Comparison of ENCODE assay signal across 18 cellular contexts in the genomic region with DNA sequence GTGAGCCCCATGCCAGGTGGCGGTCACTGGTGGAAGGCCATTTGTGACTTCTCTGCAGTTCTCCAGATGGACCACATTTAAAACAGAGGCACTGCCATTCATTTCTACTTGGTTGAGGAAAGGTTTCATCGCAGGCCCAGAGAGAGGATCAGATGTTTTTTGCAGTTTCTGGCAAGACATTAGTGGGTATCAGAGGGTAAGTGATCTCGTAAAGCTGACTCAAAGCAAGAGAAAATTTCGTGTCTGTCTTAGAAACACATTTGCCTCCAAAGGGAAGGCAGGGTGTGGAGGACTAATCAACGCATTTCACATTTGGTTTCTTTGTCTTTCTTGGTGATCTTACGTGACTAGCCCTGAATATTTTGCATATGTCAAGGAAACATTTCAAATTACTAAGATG.
DNase-seq lines count a peak whose midpoint lies in the region; ATAC-seq and TF ChIP-seq lines count a peak whose summit lies in the region.
"Had no signal": no experiment of that assay in that cellular context is flagged by ENCODE, and none has a peak within 500 bp of the region (broad histone marks: within the 10 kb centered on the region; RNA-seq: fewer than 3 reads in every experiment).

No MANE protein-coding gene starts in this region.

- no peak overlapping the region for H3K4me3 ChIP-seq in coronary artery
- H3K4me3 ChIP-seq: lower lobe of right lung, Peyer's patch had no signal

- H3K36me3 Mint-ChIP-seq in activated CD8-positive, alpha-beta T cell treated with anti-CD3 and anti-CD28 coated beads for 36 hours (ENCODE audit: low read depth), result peaks cover 34% of the 10 kb centered on the region
- peaks cover 28% of the 10 kb centered on the region for H3K36me3 Mint-ChIP-seq in activated CD8-positive, alpha-beta T cell treated with anti-CD3 and anti-CD28 coated beads, Interleukin-2, amount 10 ng/mL, durations not matched to agents 7 days and 5 days (ENCODE audit: low read depth)
- peaks cover 21 to 25% of the 10 kb centered on the region in 2 donors for H3K36me3 Mint-ChIP-seq in naive B cell

- DNase-seq in activated CD8-positive, alpha-beta T cell treated with anti-CD3 and anti-CD28 coated beads for 36 hours, result no peak
- no peak for DNase-seq in activated CD8-positive, alpha-beta T cell treated with anti-CD3 and anti-CD28 coated beads, Interleukin-2, amount 10 ng/mL, durations not matched to agents 7 days and 5 days
- DNase-seq in naive B cell (no peak), caudate nucleus (lab: John Stamatoyannopoulos, UW) (no peak), coronary artery (ENCODE audit: low spot score) (no peak), GF-D8 (lab: John Stamatoyannopoulos, UW) (no peak)
- DNase-seq: 8988T, cerebellar nuclear complex, foreskin melanocyte, lower lobe of right lung, NCI-H2081 treated with DMSO at 0.1 percent for 48 hours, NCI-H69, Peyer's patch had no signal

- TF ChIP-seq CTCF in activated CD8-positive, alpha-beta T cell treated with anti-CD3 and anti-CD28 coated beads for 36 hours (IDR thresholded peaks at IDR 0.05), result no peak
- no peak for TF ChIP-seq CTCF in coronary artery (IDR thresholded peaks at IDR 0.05)

- H3K27ac Mint-ChIP-seq in activated CD8-positive, alpha-beta T cell treated with anti-CD3 and anti-CD28 coated beads for 36 hours, result peak overlapping the region; percentile 60
- H3K27ac Mint-ChIP-seq in activated CD8-positive, alpha-beta T cell treated with anti-CD3 and anti-CD28 coated beads, Interleukin-2, amount 10 ng/mL, durations not matched to agents 7 days and 5 days, result no peak overlapping the region
- H3K27ac Mint-ChIP-seq in naive B cell, result peak overlapping the region in 4 of 6 donors; percentile 16 to 81 (median 41)
- H3K27ac Mint-ChIP-seq: nephron had no signal

- H3K27ac ChIP-seq in caudate nucleus (ENCODE audit: low read depth, low read length), result no peak overlapping the region
- no peak overlapping the region for H3K27ac ChIP-seq in coronary artery
- H3K27ac ChIP-seq: lower lobe of right lung, Peyer's patch had no signal

- no peaks in the 10 kb centered on the region for H3K27me3 Mint-ChIP-seq in activated CD8-positive, alpha-beta T cell treated with anti-CD3 and anti-CD28 coated beads for 36 hours
- no peaks in the 10 kb centered on the region for H3K27me3 Mint-ChIP-seq in activated CD8-positive, alpha-beta T cell treated with anti-CD3 and anti-CD28 coated beads, Interleukin-2, amount 10 ng/mL, durations not matched to agents 7 days and 5 days (ENCODE audit: low read depth)
- no peaks in the 10 kb centered on the region for H3K27me3 Mint-ChIP-seq in naive B cell
- H3K27me3 Mint-ChIP-seq: CD4-positive, CD25-positive, alpha-beta regulatory T cell had no signal

- CTCF ChIA-PET in activated CD8-positive, alpha-beta T cell treated with anti-CD3 and anti-CD28 coated beads for 36 hours (lab: Charles Lee), result interaction anchor here (1.3 to 1.5 kb wide), 2 partner anchors 93 to 117 kb away, joined by 3 to 4 read pairs; no protein-coding TSS in a partner anchor
- CTCF ChIA-PET in activated CD8-positive, alpha-beta T cell treated with anti-CD3 and anti-CD28 coated beads, Interleukin-2, amount 10 ng/mL, durations not matched to agents 7 days and 5 days (lab: Charles Lee), result interaction anchor here (1.0 to 1.2 kb wide), 2 partner anchors 91 to 93 kb away, joined by 3 to 4 read pairs; no protein-coding TSS in a partner anchor

- POLR2A ChIA-PET in activated CD8-positive, alpha-beta T cell treated with anti-CD3 and anti-CD28 coated beads for 36 hours (lab: Charles Lee), result no interaction called here
- POLR2A ChIA-PET in activated CD8-positive, alpha-beta T cell treated with anti-CD3 and anti-CD28 coated beads, Interleukin-2, amount 10 ng/mL, durations not matched to agents 7 days and 5 days (lab: Charles Lee), result no interaction called here

- H3K9me3 Mint-ChIP-seq in activated CD8-positive, alpha-beta T cell treated with anti-CD3 and anti-CD28 coated beads for 36 hours, result peaks cover 9% of the 10 kb centered on the region
- peaks cover 7% of the 10 kb centered on the region for H3K9me3 Mint-ChIP-seq in activated CD8-positive, alpha-beta T cell treated with anti-CD3 and anti-CD28 coated beads, Interleukin-2, amount 10 ng/mL, durations not matched to agents 7 days and 5 days (ENCODE audit: insufficient read depth)
- H3K9me3 Mint-ChIP-seq in naive B cell, result peaks cover 5 to 20% (median 8%) of the 10 kb centered on the region in 7 donors
- H3K9me3 Mint-ChIP-seq: nephron had no signal

- no peak overlapping the region for H3K4me3 Mint-ChIP-seq in activated CD8-positive, alpha-beta T cell treated with anti-CD3 and anti-CD28 coated beads for 36 hours
- H3K4me3 Mint-ChIP-seq in activated CD8-positive, alpha-beta T cell treated with anti-CD3 and anti-CD28 coated beads, Interleukin-2, amount 10 ng/mL, durations not matched to agents 7 days and 5 days, result no peak overlapping the region
- H3K4me3 Mint-ChIP-seq in naive B cell, result peak overlapping the region in 1 of 8 donors; percentile 34
- H3K4me3 Mint-ChIP-seq: nephron had no signal

- peak; percentile 50 for ATAC-seq in activated CD8-positive, alpha-beta T cell treated with anti-CD3 and anti-CD28 coated beads for 36 hours
- no peak for ATAC-seq in activated CD8-positive, alpha-beta T cell treated with anti-CD3 and anti-CD28 coated beads, Interleukin-2, amount 10 ng/mL, durations not matched to agents 7 days and 5 days
- ATAC-seq in GM19351 (IDR thresholded peaks at IDR 0.05; ENCODE audit: unreplicated experiment) (peak; percentile 70), HG03342 (IDR thresholded peaks at IDR 0.05; ENCODE audit: unreplicated experiment) (peak; percentile 57), naive B cell (ENCODE audit: low read depth in 2 of 2) (no peak)
- ATAC-seq: lower lobe of right lung, SK-N-SH treated with all-trans-retinoic acid at 6 μM for 48 hours had no signal

- intact Hi-C loops in activated CD8-positive, alpha-beta T cell treated with anti-CD3 and anti-CD28 coated beads for 36 hours (cut with micrococcal nuclease), result no loop called here

- peaks cover 57% of the 10 kb centered on the region for H3K4me1 Mint-ChIP-seq in activated CD8-positive, alpha-beta T cell treated with anti-CD3 and anti-CD28 coated beads for 36 hours (ENCODE audit: low read depth)
- peaks cover 13% of the 10 kb centered on the region for H3K4me1 Mint-ChIP-seq in activated CD8-positive, alpha-beta T cell treated with anti-CD3 and anti-CD28 coated beads, Interleukin-2, amount 10 ng/mL, durations not matched to agents 7 days and 5 days (ENCODE audit: low read depth)
- H3K4me1 Mint-ChIP-seq in naive B cell, result peaks cover 65 to 85% (median 75%) of the 10 kb centered on the region in 3 donors

Comparison
In these comparisons a context has a peak if more than half of its experiments do, and no peak if none do; other contexts are left out.
1. ATAC-seq: peak in activated CD8-positive, alpha-beta T cell treated with anti-CD3 and anti-CD28 coated beads for 36 hours (single experiment), GM19351 (single experiment) and HG03342 (single experiment); none in activated CD8-positive, alpha-beta T cell treated with anti-CD3 and anti-CD28 coated beads, Interleukin-2, amount 10 ng/mL, durations not matched to agents 7 days and 5 days (single experiment) and naive B cell (0 of 2).